1 cellular context compared by ENCODE assay signal in the genomic region with DNA sequence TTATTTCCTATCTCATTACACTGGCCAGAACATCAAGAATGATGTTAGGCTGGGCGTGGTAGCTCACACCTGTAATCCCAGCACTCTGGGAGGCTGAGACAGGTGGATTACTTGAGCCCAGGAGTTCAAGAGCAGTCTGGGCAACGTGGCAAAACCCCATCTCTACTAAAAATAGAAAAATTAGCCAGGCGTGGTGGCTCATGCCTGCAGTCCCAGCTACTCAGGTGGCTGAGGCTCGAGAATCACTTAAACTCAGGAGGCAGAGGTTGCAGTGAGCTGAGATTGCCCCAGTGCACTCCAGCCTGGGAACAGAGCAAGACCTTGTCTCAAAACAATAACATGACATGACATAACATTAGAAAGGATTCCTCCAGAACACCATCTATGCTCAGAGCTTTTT. TPM values are rescaled to one million over a fixed set of nuclear protein-coding genes. Genes with fewer than 3 reads are reported as not detected.
"Had no signal": no experiment of that assay in that cellular context is flagged by ENCODE, and none has a peak within 500 bp of the region (broad histone marks: within the 10 kb centered on the region; RNA-seq: fewer than 3 reads in every experiment).

No MANE protein-coding gene starts in this region.

RNA-seq across cellular contexts. Expression of a gene that starts 10.7 kb away (rescaled TPM):
- total RNA-seq: ascending aorta had no signal
